8 cellular contexts compared by ENCODE assay signal in the genomic region with DNA sequence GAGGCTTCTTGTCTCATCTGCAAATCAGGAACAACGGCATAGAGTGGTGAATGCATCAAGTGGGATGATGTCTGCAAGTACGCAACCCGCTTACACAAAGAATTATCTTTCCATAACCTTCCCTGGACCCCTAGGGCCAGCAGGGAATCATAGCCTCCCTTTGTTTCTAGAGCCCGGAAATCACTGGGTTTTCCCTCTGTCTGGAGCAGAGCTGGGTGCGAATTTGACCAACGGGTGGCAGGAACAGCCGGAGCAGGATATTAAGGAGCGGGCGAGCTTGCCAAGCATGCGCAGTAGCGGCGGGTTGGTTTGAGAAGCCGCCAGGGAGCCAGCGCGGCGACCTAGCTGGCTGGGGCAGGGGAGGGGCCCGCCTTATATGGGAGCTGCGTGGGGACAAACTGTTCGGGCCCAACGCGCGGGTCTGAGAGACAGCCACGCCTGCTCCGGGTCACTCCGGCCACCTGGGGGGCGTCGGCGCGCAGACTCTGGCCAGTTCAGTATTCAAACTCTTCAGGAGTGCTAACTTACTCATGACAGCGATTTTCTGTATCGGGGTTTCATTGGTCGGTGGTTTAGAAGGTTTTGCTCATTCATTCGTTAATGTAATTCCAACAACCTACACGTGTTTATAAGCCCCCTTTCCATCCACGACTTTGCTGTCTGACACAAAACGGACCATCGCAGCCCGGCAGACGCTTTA. TPM values are rescaled to one million over a fixed set of nuclear protein-coding genes. Genes with fewer than 3 reads are reported as not detected.
DNase-seq lines count a peak whose midpoint lies in the region; ATAC-seq and TF ChIP-seq lines count a peak whose summit lies in the region.

No MANE protein-coding gene starts in this region.

- H2AFZ ChIP-seq in OCI-LY1 (ENCODE audit: low read length) = peak overlapping the region; percentile 91

- H3K79me2 ChIP-seq in OCI-LY1 (ENCODE audit: insufficient read depth, low read length) = no peaks in the 10 kb centered on the region

- H3K4me3 ChIP-seq in OCI-LY1 (ENCODE audit: low read depth, low read length, poor library complexity, severe bottlenecking) = peak overlapping the region; percentile 78
- peak overlapping the region; percentile 49 for H3K4me3 ChIP-seq in mucosa of stomach (ENCODE audit: low read length)

- H4K20me1 ChIP-seq in OCI-LY1 (ENCODE audit: insufficient read depth, low read length) = no peaks in the 10 kb centered on the region

- no peak for TF ChIP-seq CTCF in OCI-LY1 (IDR thresholded peaks at IDR 0.05; ENCODE audit: low read length)

- peak overlapping the region; percentile 99 for H3K4me2 ChIP-seq in OCI-LY1 (ENCODE audit: low read length)

- H3K27me3 ChIP-seq in OCI-LY1 (ENCODE audit: insufficient read depth, low read length) = no peaks in the 10 kb centered on the region
- no peaks in the 10 kb centered on the region for H3K27me3 ChIP-seq in mucosa of stomach (ENCODE audit: control insufficient read depth, insufficient read depth, low read length)

- H3F3A ChIP-seq in OCI-LY1 (ENCODE audit: insufficient read depth, low read length) = no peaks in the 10 kb centered on the region

- H3K9me2 ChIP-seq in OCI-LY1 (ENCODE audit: low read depth, low read length) = no peaks in the 10 kb centered on the region

- peak; percentile 32 for TF ChIP-seq POLR2A in GM19099 (IDR thresholded peaks at IDR 0.05; ENCODE audit: extremely low read depth, insufficient read length, low read depth)

- peak; percentile 41 to 44 for DNase-seq in AML-193 (lab: John Stamatoyannopoulos, UW)
- peak; percentile 78 for DNase-seq in activated T-cell treated with anti-CD3 and anti-CD28 coated beads, Interleukin-2, amount 50 U/mL, for 1 hour
- DNase-seq in stimulated activated CD8-positive, alpha-beta memory T cell treated with anti-CD3 and anti-CD28 coated beads, Interleukin-4, amount 100 ng/mL, for 1 hour (ENCODE audit: low read depth in 2 of 2, low spot score in 1 of 2) = peak; percentile 27 to 55

- H3K4me1 ChIP-seq in OCI-LY1 (ENCODE audit: insufficient read depth, low read length, severe bottlenecking) (peaks cover 30% of the 10 kb centered on the region), mucosa of stomach (ENCODE audit: control insufficient read depth, insufficient read depth, low read length) (peaks cover 21% of the 10 kb centered on the region)

- H3K9ac ChIP-seq in OCI-LY1 (ENCODE audit: low read length) (peak overlapping the region; percentile 79), mucosa of stomach (ENCODE audit: low read length) (peak overlapping the region; percentile 40)

- no peaks in the 10 kb centered on the region for H3K9me3 ChIP-seq in OCI-LY1 (ENCODE audit: low read length)
- no peaks in the 10 kb centered on the region for H3K9me3 ChIP-seq in mucosa of stomach (ENCODE audit: control insufficient read depth, low read length)

- ATAC-seq in HG03354 (IDR thresholded peaks at IDR 0.05; ENCODE audit: poor library complexity, severe bottlenecking, unreplicated experiment) = peak; percentile 69
- ATAC-seq in esophagus mucosa = peak; percentile 73

- H3K36me3 ChIP-seq in OCI-LY1 (ENCODE audit: insufficient read depth, low read length) (no peaks in the 10 kb centered on the region), mucosa of stomach (ENCODE audit: control insufficient read depth, insufficient read depth, low read length) (no peaks in the 10 kb centered on the region)

- peak overlapping the region; percentile 85 for H3K27ac ChIP-seq in OCI-LY1 (ENCODE audit: low read depth, low read length, poor library complexity, severe bottlenecking)

RNA-seq across cellular contexts. Expression of gene KIF16B, which starts 1.6 kb away (rescaled TPM):
- 12.7 TPM for total RNA-seq in esophagus mucosa

Comparison
In these comparisons a context has a peak if more than half of its experiments do, and no peak if none do; other contexts are left out.
1. Peak in every context shown above with its lines: DNase-seq, ATAC-seq, H3K4me3 ChIP-seq and H3K27ac ChIP-seq.